ENCODE assay signal across 6 cellular contexts in genomic region chr1:109091196-109092193, GRCh38. TPM values are rescaled to one million over a fixed set of nuclear protein-coding genes. Genes with fewer than 3 reads are reported as not detected.
A peak's percentile ranks its signal among the peaks of the same experiment; 100 is the strongest.
DNase-seq lines count a peak whose midpoint lies in the region; ATAC-seq, FAIRE-seq and TF ChIP-seq lines count a peak whose summit lies in the region.

No MANE protein-coding gene starts in this region.

- peak overlapping the region; percentile 67 to 72 for H3K4me3 ChIP-seq in CD4-positive, alpha-beta memory T cell (ENCODE audit: low read length in 2 of 2)

- no peaks in the 10 kb centered on the region for H3K27me3 Mint-ChIP-seq in CD4-positive, alpha-beta memory T cell

- H3K27me3 ChIP-seq in CD4-positive, alpha-beta memory T cell (ENCODE audit: insufficient read depth, low read length) = no peaks in the 10 kb centered on the region

- H3K4me3 Mint-ChIP-seq in CD4-positive, alpha-beta memory T cell = peak overlapping the region; percentile 93 to 97 (median 94)

- ATAC-seq in HG02588 (IDR thresholded peaks at IDR 0.05; ENCODE audit: unreplicated experiment) (peak; percentile 53), left colon (peak; percentile 35)

- peaks cover 20% of the 10 kb centered on the region for H3K36me3 ChIP-seq in CD4-positive, alpha-beta memory T cell (ENCODE audit: insufficient read depth, low read length)

- H3K9me3 Mint-ChIP-seq in CD4-positive, alpha-beta memory T cell = peaks cover 0 to 2% (median 0%) of the 10 kb centered on the region in 8 donors

- no peak for DNase-seq in CD4-positive, alpha-beta memory T cell
- DNase-seq in left colon (peak; percentile 41 to 46), D721Med (ENCODE audit: insufficient read length, low spot score) (no peak)
- DNase-seq in stimulated activated CD4-positive, alpha-beta T cell treated with anti-CD3 and anti-CD28 coated beads, Interleukin-4, amount 100 ng/mL, for 4 hours = no peak

- peaks cover 21 to 48% (median 36%) of the 10 kb centered on the region in 4 donors for H3K4me1 Mint-ChIP-seq in CD4-positive, alpha-beta memory T cell

- CTCF ChIA-PET in CD4-positive, alpha-beta memory T cell (lab: Charles Lee; ENCODE audit: partially characterized antibody) = interaction anchor here (0.7 to 4.5 kb wide), 6 partner anchors 8 to 265 kb away, joined by 3 to 43 read pairs (median 4); partner anchors contain the start of gene TAF13

- H3K27ac Mint-ChIP-seq in CD4-positive, alpha-beta memory T cell = peak overlapping the region; percentile 89 to 99 (median 98)

- TF ChIP-seq CTCF in VCaP (conservative IDR thresholded peaks at IDR 0.05) (no peak), D721Med (IDR thresholded peaks at IDR 0.05; ENCODE audit: insufficient read depth, missing control alignments) (no peak)

- POLR2A ChIA-PET in CD4-positive, alpha-beta memory T cell (lab: Charles Lee; ENCODE audit: partially characterized antibody) = interaction anchor here (0.8 to 4.5 kb wide), 9 partner anchors 9 to 445 kb away, joined by 3 to 107 read pairs (median 16); partner anchors contain the start of genes CLCC1, ELAPOR1, SARS1 and TAF13

- H3K4me1 ChIP-seq in CD4-positive, alpha-beta memory T cell (ENCODE audit: insufficient read depth, low read length) = peaks cover 32% of the 10 kb centered on the region

- intact Hi-C loops in CD4-positive, alpha-beta memory T cell (cut with micrococcal nuclease) = no loop called here
- intact Hi-C loops in left colon (cut with DNase I, micrococcal nuclease) = no loop called here

- H3K36me3 Mint-ChIP-seq in CD4-positive, alpha-beta memory T cell = peaks cover 16 to 45% of the 10 kb centered on the region in 2 donors

- no peak for FAIRE-seq in D721Med (lab: Jason Lieb, UNC)

- H3K9me3 ChIP-seq in CD4-positive, alpha-beta memory T cell (ENCODE audit: control insufficient read depth in 1 of 2, low read length in 2 of 2) = no peaks in the 10 kb centered on the region

- H3K27ac ChIP-seq in CD4-positive, alpha-beta memory T cell (ENCODE audit: low read depth, low read length) = peak overlapping the region; percentile 90
- H3K27ac ChIP-seq in VCaP = peak overlapping the region; percentile 85

RNA-seq across cellular contexts. Expression of gene TMEM167B, which starts 0.9 kb away (rescaled TPM):
- 10 to 100 TPM; 42.9 to 47.9 TPM for total RNA-seq in CD4-positive, alpha-beta memory T cell
- 10 to 100 TPM; 38.8 to 41.5 TPM for polyA plus RNA-seq in CD4-positive, alpha-beta memory T cell
- total RNA-seq in left colon = 10 to 100 TPM; 41.2 to 48.2 TPM

RNA-seq across cellular contexts. Expression of gene TAF13, which starts 15.7 kb away (rescaled TPM):
- 10 to 100 TPM; 12.5 to 14.6 TPM for total RNA-seq in CD4-positive, alpha-beta memory T cell
- 1 to 10 TPM in 1 of 2 donors, under 1 TPM in 1; 0.68 to 1.3 TPM for polyA plus RNA-seq in CD4-positive, alpha-beta memory T cell
- total RNA-seq in left colon = 10 to 100 TPM; 45.5 to 48.1 TPM

RNA-seq across cellular contexts. Expression of gene ELAPOR1, which starts 22.4 kb away (rescaled TPM):
- 10 to 100 TPM; 13.7 to 15.4 TPM for total RNA-seq in CD4-positive, alpha-beta memory T cell
- polyA plus RNA-seq in CD4-positive, alpha-beta memory T cell = 10 to 100 TPM; 15.0 to 17.8 TPM
- 100 to 1,000 TPM in 1 of 2 donors, 10 to 100 TPM in 1; 96.7 to 121 TPM for total RNA-seq in left colon

RNA-seq across cellular contexts. Expression of gene WDR47, which starts 49.6 kb away (rescaled TPM):
- total RNA-seq in CD4-positive, alpha-beta memory T cell = 10 to 100 TPM; 14.0 to 14.1 TPM
- polyA plus RNA-seq in CD4-positive, alpha-beta memory T cell = 1 to 10 TPM; 6.3 to 7.5 TPM
- 1 to 10 TPM; 7.8 to 8.7 TPM for total RNA-seq in left colon

Comparison
In these comparisons a context has a peak if more than half of its experiments do, and no peak if none do; other contexts are left out.
1. DNase-seq: peak in left colon (2 of 2); none in CD4-positive, alpha-beta memory T cell (0 of 5), D721Med (single experiment) and stimulated activated CD4-positive, alpha-beta T cell treated with anti-CD3 and anti-CD28 coated beads, Interleukin-4, amount 100 ng/mL, for 4 hours (0 of 2).
2. RNA of gene ELAPOR1, which starts 22.4 kb away (total RNA-seq): 96.7 to 121 TPM in left colon; 13.7 to 15.4 TPM in CD4-positive, alpha-beta memory T cell; every median in the first group is over 4 times any median in the second.